8 cellular contexts compared by ENCODE assay signal in genomic region chr5:14488697-14489096, GRCh38.
"Had no signal": no experiment of that assay in that cellular context is flagged by ENCODE, and none has a peak within 500 bp of the region (broad histone marks: within the 10 kb centered on the region; RNA-seq: fewer than 3 reads in every experiment).

No MANE protein-coding gene starts in this region.

- H3K27me3 ChIP-seq: right atrium auricular region, transverse colon had no signal

- H3K9ac ChIP-seq: parathyroid adenoma had no signal

- H3K4me3 ChIP-seq: right atrium auricular region, smooth muscle cell, transverse colon had no signal

- H3K9me3 ChIP-seq: right atrium auricular region, transverse colon had no signal

- H3K27ac ChIP-seq: parathyroid adenoma, right atrium auricular region, transverse colon had no signal

- DNase-seq: activated CD4-positive, alpha-beta T cell treated with anti-CD3 and anti-CD28 coated beads for 36 hours; activated CD8-positive, alpha-beta T cell treated with anti-CD3 and anti-CD28 coated beads, Interleukin-2, amount 10 ng/mL, durations not matched to agents 7 days and 5 days; activated naive CD4-positive, alpha-beta T cell treated with anti-CD3 and anti-CD28 coated beads, Interleukin-2, amount 10 ng/mL, durations not matched to agents 7 days and 5 days; SW 1271; transverse colon had no signal

- H3K4me1 ChIP-seq: parathyroid adenoma had no signal

- H3K4me2 ChIP-seq: smooth muscle cell had no signal

- H2AFZ ChIP-seq: parathyroid adenoma had no signal
